ENCODE assay signal across 22 cellular contexts in the genomic region with DNA sequence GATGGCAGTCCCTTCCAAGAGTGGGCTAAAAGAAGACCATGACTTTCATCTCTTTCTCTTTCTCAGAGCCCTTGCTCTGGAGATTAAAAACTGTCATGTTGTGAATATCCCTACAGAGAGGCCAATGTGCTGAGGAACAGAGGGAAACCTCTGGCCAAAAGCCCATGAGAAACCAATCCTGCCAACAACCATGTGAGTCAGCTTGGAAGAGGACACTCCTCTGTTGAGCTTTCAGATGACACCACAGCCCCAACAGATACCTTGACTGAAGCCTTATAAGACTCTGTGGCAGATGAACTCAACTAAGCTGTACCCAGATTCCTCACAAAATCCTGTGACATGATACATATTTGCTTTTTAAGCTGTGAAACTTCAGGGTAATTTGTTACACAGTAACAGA. TPM values are rescaled to one million over a fixed set of nuclear protein-coding genes. Genes with fewer than 3 reads are reported as not detected.
A peak's percentile ranks its signal among the peaks of the same experiment; 100 is the strongest.
DNase-seq lines count a peak whose midpoint lies in the region; ATAC-seq and TF ChIP-seq lines count a peak whose summit lies in the region.
"Had no signal": no experiment of that assay in that cellular context is flagged by ENCODE, and none has a peak within 500 bp of the region (broad histone marks: within the 10 kb centered on the region; RNA-seq: fewer than 3 reads in every experiment).

No MANE protein-coding gene starts in this region.

- TF ChIP-seq CTCF in CD14-positive monocyte (IDR thresholded peaks at IDR 0.05) (no peak), foreskin fibroblast (IDR thresholded peaks at IDR 0.05; ENCODE audit: low read depth, low read length) (no peak), PC-3 (conservative IDR thresholded peaks at IDR 0.05; ENCODE audit: low read depth, low read length) (no peak), uterus (IDR thresholded peaks at IDR 0.05) (no peak)

- intact Hi-C loops in CD14-positive monocyte (cut with micrococcal nuclease): no loop called here
- intact Hi-C loops in PC-3 (cut with micrococcal nuclease): no loop called here
- intact Hi-C loops in uterus (cut with DNase I; ENCODE audit: low total_unique reads): no loop called here

- POLR2A ChIA-PET in PC-3 (lab: Charles Lee; ENCODE audit: unreplicated experiment): no interaction called here

- H3K9me3 ChIP-seq in PC-3 (ENCODE audit: low read length) (no peaks in the 10 kb centered on the region), uterus (no peaks in the 10 kb centered on the region)
- H3K9me3 ChIP-seq: BE2C, SJCRH30 had no signal

- H3K27me3 ChIP-seq in PC-3 (ENCODE audit: low read length) (no peaks in the 10 kb centered on the region), uterus (no peaks in the 10 kb centered on the region)
- H3K27me3 ChIP-seq: BE2C, SJCRH30 had no signal

- H3K4me2 ChIP-seq in PC-3 (ENCODE audit: low read length): no peak overlapping the region

- H3K4me1 ChIP-seq in PC-3 (ENCODE audit: insufficient read depth, low read length) (no peaks in the 10 kb centered on the region), uterus (no peaks in the 10 kb centered on the region)
- H3K4me1 ChIP-seq: SJCRH30 had no signal

- H3K27ac Mint-ChIP-seq in CD14-positive monocyte: peak overlapping the region in 4 of 7 donors; percentile 18 to 58 (median 40)

- ATAC-seq in PC-3 (no peak), GM21576 (IDR thresholded peaks at IDR 0.05; ENCODE audit: unreplicated experiment) (no peak)
- ATAC-seq: HepG2, Right ventricle myocardium inferior had no signal

- TF ChIP-seq POLR2A in uterus (IDR thresholded peaks at IDR 0.05): no peak

- peaks cover 0 to 2% (median 1%) of the 10 kb centered on the region in 3 donors for H3K27me3 Mint-ChIP-seq in CD14-positive monocyte (ENCODE audit: low read depth in 3 of 3)

- H3K9me3 Mint-ChIP-seq in CD14-positive monocyte: peaks cover 2 to 22% (median 9%) of the 10 kb centered on the region in 7 donors

- no peak for DNase-seq in CD14-positive monocyte (ENCODE audit: low spot score)
- DNase-seq in RPMI7951 (ENCODE audit: low read depth): peak; percentile 13
- DNase-seq in fibroblast of gingiva (ENCODE audit: low read depth): peak; percentile 20
- DNase-seq in foreskin fibroblast: peak; percentile 41 to 56
- DNase-seq in caudate nucleus (lab: John Stamatoyannopoulos, UW): no peak
- no peak for DNase-seq in PC-3
- no peak for DNase-seq in uterus
- DNase-seq: BE2C, Calu3, DND-41, H7, Karpas-422, NCI-H1105 treated with DMSO at 0.1 percent for 48 hours, NCI-H1930, NCI-H2107, NCI-H524 treated with DMSO at 0.1 percent for 48 hours, NCI-H774, SJCRH30 had no signal

- H3K4me3 Mint-ChIP-seq in CD14-positive monocyte: no peak overlapping the region

- peaks cover 57 to 76% of the 10 kb centered on the region in 2 donors for H3K36me3 Mint-ChIP-seq in CD14-positive monocyte

- H3K36me3 ChIP-seq in PC-3 (ENCODE audit: low read depth, low read length) (no peaks in the 10 kb centered on the region), uterus (no peaks in the 10 kb centered on the region)
- H3K36me3 ChIP-seq: BE2C, SJCRH30 had no signal

- H3K9me2 ChIP-seq in PC-3 (replicated peaks; ENCODE audit: low read length): no peaks in the 10 kb centered on the region

- H3K9ac ChIP-seq in PC-3 (ENCODE audit: low read length): no peak overlapping the region

- no peak overlapping the region for H2AFZ ChIP-seq in PC-3 (ENCODE audit: low read length)

- H3K4me1 Mint-ChIP-seq in CD14-positive monocyte: peaks cover 7% of the 10 kb centered on the region

- H3K79me2 ChIP-seq in PC-3 (ENCODE audit: low read length): no peaks in the 10 kb centered on the region

- CTCF ChIA-PET in PC-3 (lab: Charles Lee): no interaction called here

- no peaks in the 10 kb centered on the region for H4K20me1 ChIP-seq in PC-3 (ENCODE audit: low read length)

- H3K4me3 ChIP-seq in foreskin fibroblast (ENCODE audit: low read depth in 1 of 2, low read length in 2 of 2) (no peak overlapping the region), PC-3 (ENCODE audit: low read length) (no peak overlapping the region), uterus (no peak overlapping the region)
- H3K4me3 ChIP-seq: SJCRH30 had no signal

- BruUV-seq in PC-3 (replicated peaks; lab: Mats Ljungman, UMichigan): no TSS peak

- no peaks in the 10 kb centered on the region for H3F3A ChIP-seq in PC-3 (ENCODE audit: low read length, unreplicated experiment)

- no peak overlapping the region for H3K27ac ChIP-seq in caudate nucleus (ENCODE audit: low read depth, low read length)
- no peak overlapping the region for H3K27ac ChIP-seq in PC-3 (ENCODE audit: low read length)
- no peak overlapping the region for H3K27ac ChIP-seq in uterus
- H3K27ac ChIP-seq: 22Rv1, SJCRH30 had no signal

RNA-seq across cellular contexts. Expression of gene CPPED1, which starts 19.6 kb away (rescaled TPM):
- 100 to 1,000 TPM; 259 to 292 TPM for polyA plus RNA-seq in CD14-positive monocyte
- total RNA-seq in RPMI7951 (2014; rRNA removed; shearing (Covaris generic)): 16.5 and 16.7 TPM in 2 replicates
- total RNA-seq in PC-3 (2014; rRNA removed) (4.7 and 7.7 TPM in 2 replicates), uterus (1 to 10 TPM; 1.5 to 9.2 (median 5.5) TPM)
- total RNA-seq: Calu3 had no signal

Comparison
In these comparisons a context has a peak if more than half of its experiments do, and no peak if none do; other contexts are left out.
1. DNase-seq: peak in RPMI7951 (single experiment), fibroblast of gingiva (single experiment) and foreskin fibroblast (2 of 2); none in CD14-positive monocyte (single experiment), caudate nucleus (0 of 61), PC-3 (single experiment) and uterus (0 of 2).